1 cellular context compared by ENCODE assay signal in genomic region chr1:24475700-24476099, GRCh38.
TF ChIP-seq lines count a peak whose summit lies in the region.

No MANE protein-coding gene starts in this region.

TF ChIP-seq in H1, 55 proteins besides CTCF, POLR2A, EP300 and RAD21:
- no peak for TF ChIP-seq TAF1 (IDR thresholded peaks at IDR 0.05; ENCODE audit: low read depth, low read length)
- TF ChIP-seq CBX5 (IDR thresholded peaks at IDR 0.05; ENCODE audit: low read depth, low read length), result no peak
- no peak for TF ChIP-seq POLR2AphosphoS5 (IDR thresholded peaks at IDR 0.05; ENCODE audit: low read depth, low read length)
- TF ChIP-seq SUZ12 (IDR thresholded peaks at IDR 0.05; ENCODE audit: low read length), result no peak
- TF ChIP-seq CHD1 (IDR thresholded peaks at IDR 0.05; ENCODE audit: low read depth, low read length), result no peak
- TF ChIP-seq MAX (IDR thresholded peaks at IDR 0.05), result no peak
- TF ChIP-seq CHD2 (IDR thresholded peaks at IDR 0.05; ENCODE audit: low read length), result no peak
- TF ChIP-seq KDM1A (IDR thresholded peaks at IDR 0.05; ENCODE audit: borderline replicate concordance, low read length), result no peak
